Comparison of ENCODE assay signal across 28 cellular contexts in the genomic region with DNA sequence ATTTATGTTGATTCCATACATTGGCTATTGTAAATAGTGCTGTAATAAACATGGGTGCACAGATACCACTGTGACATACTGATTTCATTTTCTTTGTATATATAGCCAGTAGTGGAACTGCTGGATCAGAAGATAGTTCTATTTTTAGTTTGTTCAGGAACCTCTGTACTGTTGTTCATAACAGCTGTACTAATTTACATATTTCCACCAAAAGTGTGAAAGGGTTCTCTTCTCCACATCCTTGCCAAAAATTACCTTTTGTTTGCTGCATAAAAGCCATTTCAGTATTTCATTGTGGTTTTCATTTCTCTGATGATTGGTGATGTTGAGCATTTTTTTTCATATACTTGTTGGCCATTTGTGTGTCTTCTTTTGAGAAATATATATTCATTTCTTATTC.
"Had no signal": no experiment of that assay in that cellular context is flagged by ENCODE, and none has a peak within 500 bp of the region (broad histone marks: within the 10 kb centered on the region; RNA-seq: fewer than 3 reads in every experiment).

No MANE protein-coding gene starts in this region.

- H3K4me3 ChIP-seq: left lung, lower lobe of right lung, pancreas, prostate gland, skin epidermis, stomach, testis, thyroid gland, transverse colon, upper lobe of left lung, vagina had no signal

- H3K27ac ChIP-seq: left lung, lower lobe of right lung, pancreas, prostate gland, skin epidermis, stomach, testis, thyroid gland, transverse colon, upper lobe of left lung, vagina had no signal

- H3K9me3 ChIP-seq: lower lobe of right lung, pancreas, prostate gland, testis, thyroid gland, vagina had no signal

- DNase-seq: immature natural killer cell; kidney; left colon; left lung; lower lobe of right lung; mammary epithelial cell; mesenchymal stem cell; naive thymus-derived CD8-positive, alpha-beta T cell; nucleus accumbens; pancreas; posterior cingulate gyrus; retina; right cardiac atrium; stimulated activated CD4-positive, alpha-beta T cell treated with anti-CD3 and anti-CD28 coated beads, Interleukin-12 subunit alpha, Interleukin-12 subunit beta, amount 100 ng/mL, for 4 hours; stimulated activated CD4-positive, alpha-beta T cell treated with anti-CD3 and anti-CD28 coated beads, Interleukin-15, amount 100 ng/mL, for 24 hours; stimulated activated CD4-positive, alpha-beta T cell treated with anti-CD3 and anti-CD28 coated beads, Interleukin-2, amount 100 ng/mL, for 24 hours; stimulated activated CD4-positive, alpha-beta T cell treated with anti-CD3 and anti-CD28 coated beads, Interleukin-4, amount 100 ng/mL, for 1 hour; stimulated activated naive B cell treated with anti-CD40 and anti-IgM and Interleukin-4, amounts not matched to agents 10 μg/mL and 1 μg/mL and 100 μg/mL, for 72 hours; stimulated activated naive CD8-positive, alpha-beta T cell treated with anti-CD3 and anti-CD28 coated beads, Interleukin-15, Interleukin-2, amounts not matched to agents 100 U/mL and 50 U/mL, for 24 hours; stomach; testis; thyroid gland; transverse colon; upper lobe of left lung had no signal

- H3K4me1 ChIP-seq: left lung, lower lobe of right lung, pancreas, prostate gland, stomach, testis, thyroid gland, transverse colon, upper lobe of left lung, vagina had no signal

- H3K36me3 ChIP-seq: left lung, lower lobe of right lung, pancreas, prostate gland, stomach, thyroid gland, transverse colon, upper lobe of left lung, vagina had no signal

- FAIRE-seq: islet of Langerhans, kidney, pancreas had no signal

- H3K27me3 ChIP-seq: left lung, pancreas, stomach, testis, thyroid gland, transverse colon, upper lobe of left lung, vagina had no signal
